ENCODE assay signal across 7 cellular contexts in the genomic region with DNA sequence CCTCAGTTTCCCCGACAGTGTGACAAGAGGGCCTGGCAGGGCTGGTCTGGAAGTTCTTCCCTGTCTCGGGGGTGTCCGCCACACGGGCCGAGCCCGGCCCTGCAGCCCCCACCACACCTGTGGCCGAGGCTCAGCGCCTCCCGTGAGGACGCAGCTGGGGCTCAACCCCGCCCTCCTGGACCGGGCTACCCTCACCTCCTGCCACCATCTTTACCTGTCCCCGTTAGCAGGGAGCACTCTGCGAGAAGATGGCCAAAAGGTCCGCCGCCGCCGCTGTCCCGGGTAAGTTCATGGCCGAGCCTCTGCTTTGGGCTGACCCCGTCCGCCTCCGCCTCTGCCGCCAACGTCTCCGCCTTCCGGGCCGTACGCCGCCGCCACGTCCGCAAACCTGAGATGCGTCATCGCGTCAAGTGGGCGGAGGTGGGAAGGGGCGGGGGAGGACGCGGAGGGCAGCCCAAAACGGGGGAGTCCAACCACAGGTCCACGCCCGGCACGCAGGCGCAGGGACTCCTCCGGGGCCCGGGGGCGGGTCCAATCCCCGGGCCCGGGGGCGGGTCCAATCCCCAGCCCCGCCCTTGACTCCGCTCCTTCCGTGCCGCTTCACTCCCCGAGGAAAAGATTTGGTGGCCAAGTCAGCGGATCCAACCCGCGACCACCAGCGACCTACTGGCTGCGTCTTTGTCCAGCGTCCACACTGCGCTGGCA. TPM values are rescaled to one million over a fixed set of nuclear protein-coding genes. Genes with fewer than 3 reads are reported as not detected.
DNase-seq lines count a peak whose midpoint lies in the region; ATAC-seq and TF ChIP-seq lines count a peak whose summit lies in the region.

Gene LYSMD3, minus strand, starts transcription at position 351 of the 705 bp plus-strand sequence. CDS start 4,295 bp downstream, outside the sequence.

- H3K4me2 ChIP-seq in hepatocyte: peak within 1 kb of the TSS; percentile 90

- H3K4me1 ChIP-seq in hepatocyte (ENCODE audit: insufficient read depth): peaks cover 15% of the 10 kb centered on the region

- H3K4me3 ChIP-seq in astrocyte of the cerebellum (ENCODE audit: low read depth, low read length) (peak within 1 kb of the TSS; percentile 90), hepatocyte (peak within 1 kb of the TSS; percentile 67)

- under 1% methylated on average over 52 of the region's 63 CpGs for WGBS in hepatocyte (ENCODE audit: low lambda C conversion rate, missing lambda C conversion rate)

- no peak for TF ChIP-seq CTCF in astrocyte of the cerebellum (IDR thresholded peaks at IDR 0.05; ENCODE audit: low read depth, low read length, missing control alignments)
- no peak for TF ChIP-seq CTCF in hepatocyte (IDR thresholded peaks at IDR 0.05; ENCODE audit: poor library complexity)

- H4K20me1 ChIP-seq in hepatocyte (ENCODE audit: insufficient read depth, poor library complexity, severe bottlenecking): no peaks in the 10 kb centered on the region

- in situ Hi-C loops in astrocyte of the cerebellum (cut with HindIII; ENCODE audit: low sequenced_read_pairs): no loop called here

- peak within 1 kb of the TSS; percentile 89 for H2AFZ ChIP-seq in hepatocyte

- no peaks in the 10 kb centered on the region for H3K9me3 ChIP-seq in hepatocyte (ENCODE audit: low read depth)

- H3K27me3 ChIP-seq in hepatocyte: no peaks in the 10 kb centered on the region

- DNase-seq in NCI-H187 treated with DMSO at 0.1 percent for 48 hours (lab: John Stamatoyannopoulos, UW) (peak; percentile 75), T-helper 22 cell (ENCODE audit: low read depth) (peak; percentile 96), astrocyte of the cerebellum (ENCODE audit: low read depth) (peak; percentile 94), hepatocyte (ENCODE audit: low spot score) (peak; percentile 98), retina (peak; percentile 93)

- H3K36me3 ChIP-seq in hepatocyte (replicated peaks; ENCODE audit: insufficient read depth, low read depth): no peaks in the 10 kb centered on the region

- H3K9me2 ChIP-seq in hepatocyte (replicated peaks; ENCODE audit: insufficient read depth): no peaks in the 10 kb centered on the region

- peak within 1 kb of the TSS; percentile 88 for H3K27ac ChIP-seq in hepatocyte

- H3K79me2 ChIP-seq in hepatocyte: peaks cover 45% of the 10 kb centered on the region

- ATAC-seq in GM18502 (IDR thresholded peaks at IDR 0.05; ENCODE audit: poor library complexity, unreplicated experiment) (peak; percentile 92), HG02943 (IDR thresholded peaks at IDR 0.05; ENCODE audit: low read depth, unreplicated experiment) (peak; percentile 90)

RNA-seq across cellular contexts. Expression of gene LYSMD3, which starts in this region (rescaled TPM):
- 29.8 and 30.6 TPM in 2 replicates for total RNA-seq in hepatocyte
- polyA plus RNA-seq in hepatocyte: 12.0 and 15.8 TPM in 2 replicates

Comparison
In these comparisons a context has a peak if more than half of its experiments do, and no peak if none do; other contexts are left out.
1. Peak in every context shown above with its lines: DNase-seq, ATAC-seq, H3K4me3 ChIP-seq and H3K27ac ChIP-seq.